20 cellular contexts compared by ENCODE assay signal in genomic region chr3:48370330-48370708, GRCh38.
DNase-seq lines count a peak whose midpoint lies in the region; ATAC-seq and TF ChIP-seq lines count a peak whose summit lies in the region.
"Had no signal": no experiment of that assay in that cellular context is flagged by ENCODE, and none has a peak within 500 bp of the region (broad histone marks: within the 10 kb centered on the region; RNA-seq: fewer than 3 reads in every experiment).

No MANE protein-coding gene starts in this region.

- H3K9me3 ChIP-seq in WERI-Rb-1 (ENCODE audit: severe bottlenecking) (no peaks in the 10 kb centered on the region), stomach smooth muscle (ENCODE audit: control insufficient read depth in 2 of 2, low read length in 2 of 2) (no peaks in the 10 kb centered on the region)
- H3K9me3 ChIP-seq: MG63, SJSA1 had no signal

- H3K27me3 ChIP-seq in WERI-Rb-1 (ENCODE audit: insufficient read depth, low read depth, severe bottlenecking): no peaks in the 10 kb centered on the region
- H3K27me3 ChIP-seq in stomach smooth muscle (ENCODE audit: control insufficient read depth in 1 of 2, insufficient read depth in 2 of 2, low read length in 2 of 2): no peaks in the 10 kb centered on the region
- H3K27me3 ChIP-seq: MG63, SJSA1 had no signal

- H3K36me3 Mint-ChIP-seq in activated naive CD8-positive, alpha-beta T cell treated with anti-CD3 and anti-CD28 coated beads, Interleukin-2, amount 50 U/mL, for 24 hours (ENCODE audit: low read depth): no peaks in the 10 kb centered on the region
- H3K36me3 Mint-ChIP-seq: CD8-positive, alpha-beta memory T cell had no signal

- peak; percentile 2 for DNase-seq in NCI-H2171 treated with DMSO at 0.1 percent for 48 hours (lab: John Stamatoyannopoulos, UW)
- no peak for DNase-seq in NCI-H2171 (lab: John Stamatoyannopoulos, UW)
- peak; percentile 19 for DNase-seq in WERI-Rb-1
- DNase-seq in left kidney (ENCODE audit: low read depth, low spot score): peak; percentile 75
- DNase-seq in NAMALWA (ENCODE audit: low spot score): no peak
- no peak for DNase-seq in GM13976 (ENCODE audit: low spot score)
- DNase-seq in activated naive CD8-positive, alpha-beta T cell treated with anti-CD3 and anti-CD28 coated beads, Interleukin-2, amount 50 U/mL, for 24 hours: no peak
- DNase-seq: AML-193; Calu3; CD8-positive, alpha-beta memory T cell; HFFc6; MG63; NCI-H1048; NCI-H1417 treated with DMSO at 0.1 percent for 48 hours; NCI-H187; NCI-H446; NK-92 treated with Interleukin-12 subunit alpha and Interleukin-12 subunit beta, amount 100 ng/mL, for 24 hours had no signal

- H3K9me3 Mint-ChIP-seq in activated naive CD8-positive, alpha-beta T cell treated with anti-CD3 and anti-CD28 coated beads, Interleukin-2, amount 50 U/mL, for 24 hours: no peaks in the 10 kb centered on the region
- H3K9me3 Mint-ChIP-seq: CD8-positive, alpha-beta memory T cell; HFFc6 had no signal

- TF ChIP-seq CTCF in WERI-Rb-1 (IDR thresholded peaks at IDR 0.05; ENCODE audit: low read depth, low read length) (no peak), GM13976 (IDR thresholded peaks at IDR 0.05; ENCODE audit: borderline replicate concordance, control extremely low read depth, extremely low read depth, insufficient read depth, missing control alignments) (no peak)

- no peaks in the 10 kb centered on the region for H3K4me1 Mint-ChIP-seq in activated naive CD8-positive, alpha-beta T cell treated with anti-CD3 and anti-CD28 coated beads, Interleukin-2, amount 50 U/mL, for 24 hours
- H3K4me1 Mint-ChIP-seq: CD8-positive, alpha-beta memory T cell had no signal

- H3K27ac ChIP-seq in WERI-Rb-1: peak overlapping the region; percentile 36
- peak overlapping the region; percentile 18 for H3K27ac ChIP-seq in stomach smooth muscle (ENCODE audit: low read length)
- H3K27ac ChIP-seq: SJSA1 had no signal

- no peak overlapping the region for H3K9ac ChIP-seq in stomach smooth muscle (ENCODE audit: low read length in 2 of 2)

- no peak for ATAC-seq in activated naive CD8-positive, alpha-beta T cell treated with anti-CD3 and anti-CD28 coated beads, Interleukin-2, amount 50 U/mL, for 24 hours
- ATAC-seq: Right ventricle myocardium inferior had no signal

- H3K27me3 Mint-ChIP-seq in activated naive CD8-positive, alpha-beta T cell treated with anti-CD3 and anti-CD28 coated beads, Interleukin-2, amount 50 U/mL, for 24 hours: no peaks in the 10 kb centered on the region

- H3K4me3 ChIP-seq in WERI-Rb-1 (ENCODE audit: low read depth, low read length): no peak overlapping the region
- no peak overlapping the region for H3K4me3 ChIP-seq in stomach smooth muscle (ENCODE audit: low read length in 2 of 2)
- H3K4me3 ChIP-seq: MG63, SJSA1 had no signal

- H3K4me3 Mint-ChIP-seq in activated naive CD8-positive, alpha-beta T cell treated with anti-CD3 and anti-CD28 coated beads, Interleukin-2, amount 50 U/mL, for 24 hours: no peak overlapping the region
- H3K4me3 Mint-ChIP-seq: CD8-positive, alpha-beta memory T cell; HFFc6 had no signal

- no peaks in the 10 kb centered on the region for H3K36me3 ChIP-seq in WERI-Rb-1
- H3K36me3 ChIP-seq in stomach smooth muscle (ENCODE audit: control insufficient read depth in 2 of 2, insufficient read depth in 2 of 2, low read length in 2 of 2): no peaks in the 10 kb centered on the region
- H3K36me3 ChIP-seq: MG63, SJSA1 had no signal

- H3K27ac Mint-ChIP-seq in activated naive CD8-positive, alpha-beta T cell treated with anti-CD3 and anti-CD28 coated beads, Interleukin-2, amount 50 U/mL, for 24 hours: no peak overlapping the region
- H3K27ac Mint-ChIP-seq: HFFc6 had no signal

- H3K4me1 ChIP-seq in stomach smooth muscle (ENCODE audit: control insufficient read depth, insufficient read depth, low read length): peaks cover 2% of the 10 kb centered on the region
- H3K4me1 ChIP-seq: SJSA1 had no signal

- in situ Hi-C loops in GM13976 (cut with MboI; ENCODE audit: low sequenced_read_pairs, unreplicated experiment): no loop called here

Comparison
In these comparisons a context has a peak if more than half of its experiments do, and no peak if none do; other contexts are left out.
1. DNase-seq: peak in NCI-H2171 treated with DMSO at 0.1 percent for 48 hours (single experiment), WERI-Rb-1 (single experiment) and left kidney (single experiment); none in NCI-H2171 (single experiment), NAMALWA (single experiment), GM13976 (single experiment) and activated naive CD8-positive, alpha-beta T cell treated with anti-CD3 and anti-CD28 coated beads, Interleukin-2, amount 50 U/mL, for 24 hours (single experiment).